10 cellular contexts compared by ENCODE assay signal in genomic region chr2:45992021-45992745, GRCh38.
DNase-seq lines count a peak whose midpoint lies in the region; ATAC-seq and TF ChIP-seq lines count a peak whose summit lies in the region.
"Had no signal": no experiment of that assay in that cellular context is flagged by ENCODE, and none has a peak within 500 bp of the region (broad histone marks: within the 10 kb centered on the region; RNA-seq: fewer than 3 reads in every experiment).

No MANE protein-coding gene starts in this region.

- no peaks in the 10 kb centered on the region for H3K27me3 ChIP-seq in HL-60 (ENCODE audit: insufficient read depth, poor library complexity, severe bottlenecking)

- no peak overlapping the region for H3K4me3 ChIP-seq in HL-60 (replicated peaks; ENCODE audit: insufficient read depth, low read length)

- ATAC-seq in left ventricle myocardium superior, result peak; percentile 59

- no peak for TF ChIP-seq CTCF in HL-60 (IDR thresholded peaks at IDR 0.05; ENCODE audit: insufficient read depth, low read length)

- intact Hi-C loops in left ventricle myocardium superior (cut with micrococcal nuclease), result loop anchor here (2.0 kb wide), 1 partner anchor 469 kb away; no protein-coding TSS in a partner anchor

- DNase-seq in HL-60 (ENCODE audit: low read depth in 1 of 2, low spot score in 1 of 2) (peak; percentile 43 to 74), SW480 (ENCODE audit: low spot score) (peak; percentile 42), left ventricle myocardium superior (no peak), stromal cell of bone marrow (ENCODE audit: low read depth) (peak; percentile 72), caudate nucleus (lab: John Stamatoyannopoulos, UW) (no peak), RKO (ENCODE audit: low spot score) (no peak)
- DNase-seq in activated T-cell treated with anti-CD3 and anti-CD28 coated beads, Interleukin-2, amount 50 U/mL, for 48 hours, result no peak
- DNase-seq: activated CD4-positive, alpha-beta T cell treated with anti-CD3 and anti-CD28 coated beads for 4 hours; erythroblast; stimulated activated CD4-positive, alpha-beta T cell treated with anti-CD3 and anti-CD28 coated beads, Interleukin-4, amount 100 ng/mL, for 1 hour had no signal

- H3K27ac ChIP-seq in HL-60 (replicated peaks), result no peak overlapping the region
- no peak overlapping the region for H3K27ac ChIP-seq in caudate nucleus (ENCODE audit: low read depth, low read length)

Comparison
In these comparisons a context has a peak if more than half of its experiments do, and no peak if none do; other contexts are left out.
1. DNase-seq: peak in HL-60 (2 of 2), SW480 (single experiment) and stromal cell of bone marrow (single experiment); none in left ventricle myocardium superior (single experiment), caudate nucleus (0 of 61), activated T-cell treated with anti-CD3 and anti-CD28 coated beads, Interleukin-2, amount 50 U/mL, for 48 hours (0 of 2) and RKO (single experiment).